Comparison of ENCODE assay signal across 19 cellular contexts in the genomic region with DNA sequence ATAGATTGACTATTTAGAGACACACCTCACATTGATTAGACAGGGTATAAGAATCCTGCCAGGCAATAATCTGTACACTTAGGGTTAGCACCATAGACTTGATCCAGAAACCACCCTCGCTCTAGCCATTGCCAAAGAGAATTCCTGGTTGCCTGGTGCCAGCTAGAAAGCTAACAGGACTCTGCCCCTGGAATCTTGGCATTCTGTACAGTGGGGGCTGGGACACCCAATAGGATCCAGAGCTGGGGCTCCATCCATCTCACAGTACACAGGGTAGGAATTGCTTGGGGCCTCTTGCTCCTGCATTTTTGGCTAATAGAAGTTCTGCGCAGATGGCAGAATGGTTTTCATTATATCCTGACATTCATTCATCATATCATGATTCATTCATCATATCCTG. TPM values are rescaled to one million over a fixed set of nuclear protein-coding genes. Genes with fewer than 3 reads are reported as not detected.
DNase-seq lines count a peak whose midpoint lies in the region; ATAC-seq and TF ChIP-seq lines count a peak whose summit lies in the region.
"Had no signal": no experiment of that assay in that cellular context is flagged by ENCODE, and none has a peak within 500 bp of the region (broad histone marks: within the 10 kb centered on the region; RNA-seq: fewer than 3 reads in every experiment).

No MANE protein-coding gene starts in this region.

- WGBS in right cardiac atrium, result 87% methylated on average over 2 of the region's 2 CpGs

- no peak for ATAC-seq in right cardiac atrium
- peak; percentile 61 for ATAC-seq in left colon
- no peak for ATAC-seq in HG02678 (IDR thresholded peaks at IDR 0.05; ENCODE audit: unreplicated experiment)

- intact Hi-C loops in left ventricle myocardium inferior (cut with micrococcal nuclease), result no loop called here
- intact Hi-C loops in right cardiac atrium (cut with DNase I), result no loop called here
- intact Hi-C loops in left colon (cut with DNase I, micrococcal nuclease), result no loop called here

- H3K27me3 ChIP-seq in left ventricle myocardium inferior (ENCODE audit: low read depth) (peaks cover 35% of the 10 kb centered on the region), right cardiac atrium (ENCODE audit: control insufficient read depth, insufficient read depth) (no peaks in the 10 kb centered on the region), H7 (ENCODE audit: control insufficient read depth, insufficient read depth, low read length) (no peaks in the 10 kb centered on the region)

- H3K9me3 ChIP-seq in left ventricle myocardium inferior (replicated peaks), result no peaks in the 10 kb centered on the region
- H3K9me3 ChIP-seq in right cardiac atrium (ENCODE audit: control insufficient read depth, low read length), result no peaks in the 10 kb centered on the region

- H3K4me1 ChIP-seq in left ventricle myocardium inferior, result peaks cover 60% of the 10 kb centered on the region
- H3K4me1 ChIP-seq in right cardiac atrium (ENCODE audit: control insufficient read depth, insufficient read depth, low read length), result peaks cover 2% of the 10 kb centered on the region

- H3K27ac ChIP-seq in left ventricle myocardium inferior (replicated peaks) (peak overlapping the region; percentile 57), right cardiac atrium (ENCODE audit: low read length) (no peak overlapping the region)
- H3K27ac ChIP-seq: KMS-11 had no signal

- no peak for TF ChIP-seq CTCF in left ventricle myocardium inferior (IDR thresholded peaks at IDR 0.05; ENCODE audit: borderline replicate concordance)

- H3K4me3 ChIP-seq in left ventricle myocardium inferior (no peak overlapping the region), right cardiac atrium (ENCODE audit: low read length) (no peak overlapping the region), H7 (ENCODE audit: insufficient read depth, low read depth, low read length) (no peak overlapping the region)

- no peaks in the 10 kb centered on the region for H3K36me3 ChIP-seq in left ventricle myocardium inferior
- H3K36me3 ChIP-seq in H7 (replicated peaks; ENCODE audit: control insufficient read depth, insufficient read depth, low read length), result no peaks in the 10 kb centered on the region

- DNase-seq in left ventricle myocardium inferior (no peak), right cardiac atrium (no peak), left colon (no peak), mucosa of gallbladder (ENCODE audit: low spot score) (peak; percentile 58), H7 (no peak), T-helper 2 cell (no peak)
- DNase-seq: CD8-positive, alpha-beta memory T cell; DMS79 treated with DMSO at 0.1 percent for 48 hours; HFFc6; NCI-H1417; NCI-H187; NCI-H2107; NCI-H510A treated with DMSO at 0.1 percent for 48 hours; NCI-H774; SHP77 had no signal

RNA-seq across cellular contexts. Expression of a gene that starts 3.0 kb away (rescaled TPM):
- total RNA-seq in left ventricle myocardium inferior (8.5 TPM), right cardiac atrium (10 to 100 TPM; 15.6 to 26.4 (median 17.9) TPM), left colon (1 to 10 TPM; 3.5 to 3.6 TPM), mucosa of gallbladder (4.0 TPM)
- 2.2 TPM for polyA plus RNA-seq in right cardiac atrium
- total RNA-seq in H7 (2014; rRNA removed; shearing (Covaris generic)), result 1.4 and 3.4 TPM in 2 replicates
- total RNA-seq: CD8-positive, alpha-beta memory T cell; HFFc6; OCI-LY7; RPMI7951 had no signal
- polyA plus RNA-seq: CD8-positive, alpha-beta memory T cell had no signal

RNA-seq across cellular contexts. Expression of a gene that starts 58.3 kb away (rescaled TPM):
- total RNA-seq in left ventricle myocardium inferior (0.16 TPM), right cardiac atrium (under 1 TPM in 3 of 4 donors, not detected in 1; 0.08 to 0.09 (median 0.09) TPM), left colon (under 1 TPM; 0.09 to 0.45 TPM), mucosa of gallbladder (0.09 TPM)
- 0.02 TPM for polyA plus RNA-seq in right cardiac atrium
- 0.04 and 0.10 TPM in 2 replicates for total RNA-seq in H7 (2014; rRNA removed; shearing (Covaris generic))
- total RNA-seq: CD8-positive, alpha-beta memory T cell; HFFc6; OCI-LY7; RPMI7951 had no signal
- polyA plus RNA-seq: CD8-positive, alpha-beta memory T cell had no signal
